Comparison of ENCODE assay signal across 1 cellular context in genomic region chr1:31476891-31477846, GRCh38.
TF ChIP-seq lines count a peak whose summit lies in the region.

No MANE protein-coding gene starts in this region.

TF ChIP-seq in GM12878, 131 proteins besides CTCF, POLR2A, EP300 and RAD21 (continued from another document):
- TF ChIP-seq BCLAF1 (IDR thresholded peaks at IDR 0.05), result peak; percentile 60; the same call in 1 of the 2 replicates
- TF ChIP-seq RAD51 (IDR thresholded peaks at IDR 0.05), result no peak; the same call in 1 of the 2 replicates
- peak; percentile 89 for TF ChIP-seq TCF12 (IDR thresholded peaks at IDR 0.05; ENCODE audit: low read depth, low read length)
- 0 out of 2 replicates have a peak, but pooled peaks have one; percentile 34 for TF ChIP-seq ZNF217 (IDR thresholded peaks at IDR 0.05)
- peak; percentile 88; the same call in 1 of the 2 replicates for TF ChIP-seq YBX1 (IDR thresholded peaks at IDR 0.05)
- TF ChIP-seq LARP7 (IDR thresholded peaks at IDR 0.05), result 0 out of 2 replicates have a peak, but pooled peaks have one; percentile 25
- TF ChIP-seq SMAD1 (IDR thresholded peaks at IDR 0.05; ENCODE audit: low read depth, partially characterized antibody), result peak; percentile 99
- TF ChIP-seq, protein P1, sequence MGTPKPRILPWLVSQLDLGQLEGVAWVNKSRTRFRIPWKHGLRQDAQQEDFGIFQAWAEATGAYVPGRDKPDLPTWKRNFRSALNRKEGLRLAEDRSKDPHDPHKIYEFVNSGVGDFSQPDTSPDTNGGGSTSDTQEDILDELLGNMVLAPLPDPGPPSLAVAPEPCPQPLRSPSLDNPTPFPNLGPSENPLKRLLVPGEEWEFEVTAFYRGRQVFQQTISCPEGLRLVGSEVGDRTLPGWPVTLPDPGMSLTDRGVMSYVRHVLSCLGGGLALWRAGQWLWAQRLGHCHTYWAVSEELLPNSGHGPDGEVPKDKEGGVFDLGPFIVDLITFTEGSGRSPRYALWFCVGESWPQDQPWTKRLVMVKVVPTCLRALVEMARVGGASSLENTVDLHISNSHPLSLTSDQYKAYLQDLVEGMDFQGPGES (IDR thresholded peaks at IDR 0.05), result no peak
- TF ChIP-seq ATF7 (IDR thresholded peaks at IDR 0.05; ENCODE audit: low read depth), result peak; percentile 67
- TF ChIP-seq, protein P2, sequence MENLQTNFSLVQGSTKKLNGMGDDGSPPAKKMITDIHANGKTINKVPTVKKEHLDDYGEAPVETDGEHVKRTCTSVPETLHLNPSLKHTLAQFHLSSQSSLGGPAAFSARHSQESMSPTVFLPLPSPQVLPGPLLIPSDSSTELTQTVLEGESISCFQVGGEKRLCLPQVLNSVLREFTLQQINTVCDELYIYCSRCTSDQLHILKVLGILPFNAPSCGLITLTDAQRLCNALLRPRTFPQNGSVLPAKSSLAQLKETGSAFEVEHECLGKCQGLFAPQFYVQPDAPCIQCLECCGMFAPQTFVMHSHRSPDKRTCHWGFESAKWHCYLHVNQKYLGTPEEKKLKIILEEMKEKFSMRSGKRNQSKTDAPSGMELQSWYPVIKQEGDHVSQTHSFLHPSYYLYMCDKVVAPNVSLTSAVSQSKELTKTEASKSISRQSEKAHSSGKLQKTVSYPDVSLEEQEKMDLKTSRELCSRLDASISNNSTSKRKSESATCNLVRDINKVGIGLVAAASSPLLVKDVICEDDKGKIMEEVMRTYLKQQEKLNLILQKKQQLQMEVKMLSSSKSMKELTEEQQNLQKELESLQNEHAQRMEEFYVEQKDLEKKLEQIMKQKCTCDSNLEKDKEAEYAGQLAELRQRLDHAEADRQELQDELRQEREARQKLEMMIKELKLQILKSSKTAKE (IDR thresholded peaks at IDR 0.05; ENCODE audit: low read depth, poor library complexity, severe bottlenecking), result peak; percentile 81
- TF ChIP-seq PAX5 (IDR thresholded peaks at IDR 0.05; ENCODE audit: borderline replicate concordance, low read depth, low read length), result 0 out of 2 replicates have a peak, but pooled peaks have one; percentile 9
- no peak for TF ChIP-seq MYC (IDR thresholded peaks at IDR 0.05; ENCODE audit: insufficient read depth, insufficient read length, insufficient replicate concordance, low read length, severe bottlenecking)
- TF ChIP-seq RUNX3 (IDR thresholded peaks at IDR 0.05; ENCODE audit: low read length), result 0 out of 2 replicates have a peak, but pooled peaks have one; percentile 6
- TF ChIP-seq, protein P3, sequence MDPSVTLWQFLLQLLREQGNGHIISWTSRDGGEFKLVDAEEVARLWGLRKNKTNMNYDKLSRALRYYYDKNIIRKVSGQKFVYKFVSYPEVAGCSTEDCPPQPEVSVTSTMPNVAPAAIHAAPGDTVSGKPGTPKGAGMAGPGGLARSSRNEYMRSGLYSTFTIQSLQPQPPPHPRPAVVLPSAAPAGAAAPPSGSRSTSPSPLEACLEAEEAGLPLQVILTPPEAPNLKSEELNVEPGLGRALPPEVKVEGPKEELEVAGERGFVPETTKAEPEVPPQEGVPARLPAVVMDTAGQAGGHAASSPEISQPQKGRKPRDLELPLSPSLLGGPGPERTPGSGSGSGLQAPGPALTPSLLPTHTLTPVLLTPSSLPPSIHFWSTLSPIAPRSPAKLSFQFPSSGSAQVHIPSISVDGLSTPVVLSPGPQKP (IDR thresholded peaks at IDR 0.05; ENCODE audit: low read depth, low read length), result no peak
- no peak for TF ChIP-seq MEF2A (IDR thresholded peaks at IDR 0.05; ENCODE audit: insufficient read depth, low read depth, low read length)
- TF ChIP-seq CBX5 (IDR thresholded peaks at IDR 0.05; ENCODE audit: low read depth), result no peak
- peak; percentile 91 to 92; a peak in 3 of 4 replicates for TF ChIP-seq IKZF2 (IDR thresholded peaks at IDR 0.05)
- peak; percentile 90; the same call in 1 of the 2 replicates for TF ChIP-seq RB1 (IDR thresholded peaks at IDR 0.05; ENCODE audit: borderline replicate concordance)
- peak; percentile 79 for TF ChIP-seq MTA2 (IDR thresholded peaks at IDR 0.05; ENCODE audit: low read depth)
- no peak for TF ChIP-seq POLR2AphosphoS5 (IDR thresholded peaks at IDR 0.05; ENCODE audit: low read length)
TF ChIP-seq in GM12878: peak in this region for 35.
